Comparison of ENCODE assay signal across 1 cellular context in genomic region chr5:181205402-181205734, GRCh38.
TF ChIP-seq lines count a peak whose summit lies in the region.

No MANE protein-coding gene starts in this region.

TF ChIP-seq in GM23338, 12 proteins besides CTCF, POLR2A, EP300 and RAD21 (continued from another document):
- TF ChIP-seq, protein P1, sequence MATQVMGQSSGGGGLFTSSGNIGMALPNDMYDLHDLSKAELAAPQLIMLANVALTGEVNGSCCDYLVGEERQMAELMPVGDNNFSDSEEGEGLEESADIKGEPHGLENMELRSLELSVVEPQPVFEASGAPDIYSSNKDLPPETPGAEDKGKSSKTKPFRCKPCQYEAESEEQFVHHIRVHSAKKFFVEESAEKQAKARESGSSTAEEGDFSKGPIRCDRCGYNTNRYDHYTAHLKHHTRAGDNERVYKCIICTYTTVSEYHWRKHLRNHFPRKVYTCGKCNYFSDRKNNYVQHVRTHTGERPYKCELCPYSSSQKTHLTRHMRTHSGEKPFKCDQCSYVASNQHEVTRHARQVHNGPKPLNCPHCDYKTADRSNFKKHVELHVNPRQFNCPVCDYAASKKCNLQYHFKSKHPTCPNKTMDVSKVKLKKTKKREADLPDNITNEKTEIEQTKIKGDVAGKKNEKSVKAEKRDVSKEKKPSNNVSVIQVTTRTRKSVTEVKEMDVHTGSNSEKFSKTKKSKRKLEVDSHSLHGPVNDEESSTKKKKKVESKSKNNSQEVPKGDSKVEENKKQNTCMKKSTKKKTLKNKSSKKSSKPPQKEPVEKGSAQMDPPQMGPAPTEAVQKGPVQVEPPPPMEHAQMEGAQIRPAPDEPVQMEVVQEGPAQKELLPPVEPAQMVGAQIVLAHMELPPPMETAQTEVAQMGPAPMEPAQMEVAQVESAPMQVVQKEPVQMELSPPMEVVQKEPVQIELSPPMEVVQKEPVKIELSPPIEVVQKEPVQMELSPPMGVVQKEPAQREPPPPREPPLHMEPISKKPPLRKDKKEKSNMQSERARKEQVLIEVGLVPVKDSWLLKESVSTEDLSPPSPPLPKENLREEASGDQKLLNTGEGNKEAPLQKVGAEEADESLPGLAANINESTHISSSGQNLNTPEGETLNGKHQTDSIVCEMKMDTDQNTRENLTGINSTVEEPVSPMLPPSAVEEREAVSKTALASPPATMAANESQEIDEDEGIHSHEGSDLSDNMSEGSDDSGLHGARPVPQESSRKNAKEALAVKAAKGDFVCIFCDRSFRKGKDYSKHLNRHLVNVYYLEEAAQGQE (IDR thresholded peaks at IDR 0.05; ENCODE audit: unreplicated experiment): no peak
- no peak for TF ChIP-seq EZH2 (IDR thresholded peaks at IDR 0.05; ENCODE audit: low read depth, unreplicated experiment)
- TF ChIP-seq, protein P2, sequence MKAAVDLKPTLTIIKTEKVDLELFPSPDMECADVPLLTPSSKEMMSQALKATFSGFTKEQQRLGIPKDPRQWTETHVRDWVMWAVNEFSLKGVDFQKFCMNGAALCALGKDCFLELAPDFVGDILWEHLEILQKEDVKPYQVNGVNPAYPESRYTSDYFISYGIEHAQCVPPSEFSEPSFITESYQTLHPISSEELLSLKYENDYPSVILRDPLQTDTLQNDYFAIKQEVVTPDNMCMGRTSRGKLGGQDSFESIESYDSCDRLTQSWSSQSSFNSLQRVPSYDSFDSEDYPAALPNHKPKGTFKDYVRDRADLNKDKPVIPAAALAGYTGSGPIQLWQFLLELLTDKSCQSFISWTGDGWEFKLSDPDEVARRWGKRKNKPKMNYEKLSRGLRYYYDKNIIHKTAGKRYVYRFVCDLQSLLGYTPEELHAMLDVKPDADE (IDR thresholded peaks at IDR 0.05): no peak
- TF ChIP-seq ZNF331 (CRISPR knock-in tag; IDR thresholded peaks at IDR 0.05; ENCODE audit: low read depth): no peak
- TF ChIP-seq NANOG (IDR thresholded peaks at IDR 0.05; ENCODE audit: borderline replicate concordance): no peak
